Comparison of ENCODE assay signal across 19 cellular contexts in genomic region chr6:45148711-45149341, GRCh38.
A peak's percentile ranks its signal among the peaks of the same experiment; 100 is the strongest.
DNase-seq lines count a peak whose midpoint lies in the region.
"Had no signal": no experiment of that assay in that cellular context is flagged by ENCODE, and none has a peak within 500 bp of the region (broad histone marks: within the 10 kb centered on the region; RNA-seq: fewer than 3 reads in every experiment).

No MANE protein-coding gene starts in this region.

- no peaks in the 10 kb centered on the region for H3K79me2 ChIP-seq in ACC112 (ENCODE audit: control insufficient read depth, insufficient read depth, low read length, unreplicated experiment)

- H3K4me3 ChIP-seq in ACC112 (ENCODE audit: low read depth, low read length), result no peak overlapping the region
- H3K4me3 ChIP-seq: dorsolateral prefrontal cortex, heart right ventricle, prostate gland, testis had no signal

- DNase-seq in GM04503 (ENCODE audit: low read depth) (peak; percentile 44), amniotic epithelial cell (ENCODE audit: low read depth) (peak; percentile 91), fibroblast of the conjunctiva (ENCODE audit: low read depth) (peak; percentile 1), CD1c-positive myeloid dendritic cell (ENCODE audit: extremely low spot score) (no peak), NCI-H1092 (lab: John Stamatoyannopoulos, UW) (no peak), NCI-H1048 (lab: John Stamatoyannopoulos, UW) (no peak)
- DNase-seq in activated naive CD4-positive, alpha-beta T cell (lab: John Stamatoyannopoulos, UW), result no peak
- DNase-seq: activated CD4-positive, alpha-beta T cell treated with anti-CD3 and anti-CD28 coated beads, Interleukin-2, amount 50 U/mL, for 1 hour; activated naive CD4-positive, alpha-beta T cell treated with Interleukin-2 at 50 U/mL for 16 hours; CD8-positive, alpha-beta memory T cell; dorsolateral prefrontal cortex; heart right ventricle; Kasumi-1; naive thymus-derived CD8-positive, alpha-beta T cell; NCI-H1694 treated with DMSO at 0.1 percent for 48 hours; NCI-H2227 treated with DMSO at 0.1 percent for 48 hours; testis had no signal

- H2AFZ ChIP-seq in ACC112 (ENCODE audit: low read length, unreplicated experiment), result no peak overlapping the region

- peak overlapping the region; percentile 8; the same call in 1 of the 2 replicates for H3K27ac ChIP-seq in ACC112 (ENCODE audit: low read depth, low read length)
- H3K27ac ChIP-seq: dorsolateral prefrontal cortex, heart right ventricle, prostate gland, testis had no signal

- H3K36me3 ChIP-seq in ACC112 (ENCODE audit: insufficient read depth, low read length), result no peaks in the 10 kb centered on the region
- H3K36me3 ChIP-seq: heart right ventricle, prostate gland had no signal

- H3K27me3 ChIP-seq in ACC112 (ENCODE audit: insufficient read depth, low read length), result no peaks in the 10 kb centered on the region
- H3K27me3 ChIP-seq: dorsolateral prefrontal cortex, heart right ventricle, testis had no signal

- peaks cover 4% of the 10 kb centered on the region for H3K4me1 ChIP-seq in ACC112 (ENCODE audit: control insufficient read depth, insufficient read depth, low read length, unreplicated experiment)
- H3K4me1 ChIP-seq: prostate gland, testis had no signal

Comparison
In these comparisons a context has a peak if more than half of its experiments do, and no peak if none do; other contexts are left out.
1. DNase-seq: peak in GM04503 (single experiment), amniotic epithelial cell (single experiment) and fibroblast of the conjunctiva (single experiment); none in CD1c-positive myeloid dendritic cell (single experiment), NCI-H1092 (single experiment), NCI-H1048 (single experiment) and activated naive CD4-positive, alpha-beta T cell (0 of 4).